In the genomic region with DNA sequence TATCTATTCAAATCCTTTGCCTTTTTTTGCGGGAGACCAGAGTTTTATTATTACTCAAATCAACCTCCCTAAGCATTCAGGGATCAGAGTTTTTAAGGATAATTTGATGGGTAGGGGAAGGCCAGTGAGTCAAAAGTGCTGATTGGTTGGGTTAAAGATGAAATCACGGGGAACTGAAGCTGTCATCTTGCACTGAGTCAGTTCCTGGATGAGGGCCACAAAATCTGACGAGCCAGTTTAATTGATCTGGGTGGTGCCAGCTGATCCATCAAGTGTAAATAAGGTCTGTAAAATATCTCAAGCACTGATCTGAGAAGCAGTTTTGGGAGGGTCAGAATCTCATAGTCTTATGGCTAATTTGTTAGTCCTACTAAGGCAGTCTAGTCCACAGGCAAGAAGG, we compare ENCODE assay signal across 16 cellular contexts.
"Had no signal": no experiment of that assay in that cellular context is flagged by ENCODE, and none has a peak within 500 bp of the region (broad histone marks: within the 10 kb centered on the region; RNA-seq: fewer than 3 reads in every experiment).

No MANE protein-coding gene starts in this region.

- ATAC-seq: gastroesophageal sphincter; left lobe of liver; naive thymus-derived CD4-positive, alpha-beta T cell; stimulated activated effector memory CD8-positive, alpha-beta T cell treated with anti-CD3 and anti-CD28 coated beads, Interleukin-12 subunit alpha, Interleukin-12 subunit beta, amount 100 ng/mL, for 72 hours had no signal

- H3K4me3 Mint-ChIP-seq: activated B cell treated with CpG ODN at 0.5 μM for 24 hours; activated CD4-positive, alpha-beta T cell treated with anti-CD3 and anti-CD28 coated beads, Interleukin-2, amount 10 ng/mL, durations not matched to agents 7 days and 5 days; activated naive CD8-positive, alpha-beta T cell treated with anti-CD3 and anti-CD28 coated beads for 36 hours; brain; naive thymus-derived CD4-positive, alpha-beta T cell; stimulated activated effector memory CD8-positive, alpha-beta T cell treated with anti-CD3 and anti-CD28 coated beads, Interleukin-12 subunit alpha, Interleukin-12 subunit beta, amount 100 ng/mL, for 72 hours had no signal

- H3K79me2 ChIP-seq: parathyroid adenoma had no signal

- DNase-seq: activated B cell treated with CpG ODN at 0.5 μM for 24 hours; activated CD4-positive, alpha-beta T cell treated with anti-CD3 and anti-CD28 coated beads, Interleukin-2, amount 10 ng/mL, durations not matched to agents 7 days and 5 days; activated CD8-positive, alpha-beta memory T cell treated with anti-CD3 and anti-CD28 coated beads, Interleukin-2, amount 50 U/mL, for 48 hours; activated gamma-delta T cell treated with Interleukin-2 at 50 U/mL for 16 hours; activated naive CD8-positive, alpha-beta T cell treated with anti-CD3 and anti-CD28 coated beads for 36 hours; effector CD8-positive, alpha-beta T cell; naive thymus-derived CD4-positive, alpha-beta T cell; thyroid gland had no signal

- H3K36me3 Mint-ChIP-seq: activated naive CD8-positive, alpha-beta T cell treated with anti-CD3 and anti-CD28 coated beads for 36 hours; brain; naive thymus-derived CD4-positive, alpha-beta T cell; stimulated activated effector memory CD8-positive, alpha-beta T cell treated with anti-CD3 and anti-CD28 coated beads, Interleukin-12 subunit alpha, Interleukin-12 subunit beta, amount 100 ng/mL, for 72 hours had no signal

- H3K27ac Mint-ChIP-seq: activated B cell treated with CpG ODN at 0.5 μM for 24 hours; activated CD4-positive, alpha-beta T cell treated with anti-CD3 and anti-CD28 coated beads, Interleukin-2, amount 10 ng/mL, durations not matched to agents 7 days and 5 days; activated naive CD8-positive, alpha-beta T cell treated with anti-CD3 and anti-CD28 coated beads for 36 hours; naive thymus-derived CD4-positive, alpha-beta T cell; stimulated activated effector memory CD8-positive, alpha-beta T cell treated with anti-CD3 and anti-CD28 coated beads, Interleukin-12 subunit alpha, Interleukin-12 subunit beta, amount 100 ng/mL, for 72 hours had no signal

- H3K27me3 ChIP-seq: gastroesophageal sphincter, thyroid gland had no signal

- H3K4me1 ChIP-seq: gastroesophageal sphincter, parathyroid adenoma, thyroid gland had no signal

- FAIRE-seq: endothelial cell of umbilical vein, islet of Langerhans, TTC549 had no signal

- H3K9ac ChIP-seq: parathyroid adenoma had no signal

- H3K4me3 ChIP-seq: gastroesophageal sphincter, thyroid gland had no signal

- H3K36me3 ChIP-seq: gastroesophageal sphincter, thyroid gland had no signal

- H2AFZ ChIP-seq: parathyroid adenoma had no signal

- H3K27ac ChIP-seq: gastroesophageal sphincter, parathyroid adenoma, thyroid gland had no signal

- H3K9me3 Mint-ChIP-seq: activated B cell treated with CpG ODN at 0.5 μM for 24 hours; activated CD4-positive, alpha-beta T cell treated with anti-CD3 and anti-CD28 coated beads, Interleukin-2, amount 10 ng/mL, durations not matched to agents 7 days and 5 days; activated naive CD8-positive, alpha-beta T cell treated with anti-CD3 and anti-CD28 coated beads for 36 hours; stimulated activated effector memory CD8-positive, alpha-beta T cell treated with anti-CD3 and anti-CD28 coated beads, Interleukin-12 subunit alpha, Interleukin-12 subunit beta, amount 100 ng/mL, for 72 hours had no signal

- H3K9me3 ChIP-seq: thyroid gland had no signal

- H3K4me1 Mint-ChIP-seq: activated B cell treated with CpG ODN at 0.5 μM for 24 hours; activated CD4-positive, alpha-beta T cell treated with anti-CD3 and anti-CD28 coated beads, Interleukin-2, amount 10 ng/mL, durations not matched to agents 7 days and 5 days; activated naive CD8-positive, alpha-beta T cell treated with anti-CD3 and anti-CD28 coated beads for 36 hours; naive thymus-derived CD4-positive, alpha-beta T cell; stimulated activated effector memory CD8-positive, alpha-beta T cell treated with anti-CD3 and anti-CD28 coated beads, Interleukin-12 subunit alpha, Interleukin-12 subunit beta, amount 100 ng/mL, for 72 hours had no signal

- H3K27me3 Mint-ChIP-seq: brain had no signal
